In the genomic region with DNA sequence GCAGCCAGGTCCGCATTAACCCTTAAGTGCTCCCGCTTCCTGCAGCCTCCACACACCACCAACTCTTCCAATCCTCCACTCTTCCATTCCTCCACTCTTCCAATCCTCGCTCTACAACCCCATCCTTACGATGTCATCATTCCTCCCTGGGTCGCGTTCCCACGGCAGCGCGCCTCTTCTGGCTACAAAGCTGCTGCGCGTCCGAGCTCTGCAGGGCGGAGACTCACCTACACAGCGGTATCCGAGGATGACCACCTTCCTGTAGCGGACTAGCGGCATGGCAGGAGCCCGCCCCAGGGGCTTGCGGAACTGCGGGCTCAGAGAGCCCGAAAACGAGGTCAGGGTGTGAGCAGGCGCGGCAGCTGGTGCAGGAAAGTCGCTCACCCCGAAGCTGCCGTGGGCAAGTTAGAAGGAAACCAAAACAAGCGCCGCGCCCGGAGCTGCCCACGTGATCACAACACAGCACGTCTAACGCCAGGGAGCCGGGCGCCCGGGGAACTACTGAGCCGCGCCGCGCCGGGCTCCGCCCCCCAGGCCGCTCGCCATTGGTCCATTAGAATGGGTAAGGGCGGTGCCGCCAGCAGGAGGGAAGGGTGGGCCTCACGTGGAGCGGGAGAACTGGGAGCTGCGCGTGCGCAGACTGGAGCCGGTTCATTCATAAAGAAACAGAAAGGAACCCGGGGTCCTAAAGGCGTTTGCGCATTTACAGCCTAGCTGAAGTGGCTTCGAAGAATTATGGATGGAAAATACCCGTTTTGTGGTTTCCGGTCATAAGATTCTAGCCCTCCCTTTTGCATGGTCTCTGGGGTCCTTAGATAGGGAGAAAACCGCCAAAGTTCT, we compare ENCODE assay signal across 1 cellular context.
TF ChIP-seq lines count a peak whose summit lies in the region.

Gene RHEBL1 (minus strand): TSS at position 473 of the 840 bp plus-strand sequence. CDS start 194 bp downstream, at position 279.

TF ChIP-seq in GM12878, 131 proteins besides CTCF, POLR2A, EP300 and RAD21 (continued from another document and continues in another):
- no peak; the same call in 1 of the 2 replicates for TF ChIP-seq ZBTB40 (IDR thresholded peaks at IDR 0.05; ENCODE audit: borderline replicate concordance)
- TF ChIP-seq, protein P1, sequence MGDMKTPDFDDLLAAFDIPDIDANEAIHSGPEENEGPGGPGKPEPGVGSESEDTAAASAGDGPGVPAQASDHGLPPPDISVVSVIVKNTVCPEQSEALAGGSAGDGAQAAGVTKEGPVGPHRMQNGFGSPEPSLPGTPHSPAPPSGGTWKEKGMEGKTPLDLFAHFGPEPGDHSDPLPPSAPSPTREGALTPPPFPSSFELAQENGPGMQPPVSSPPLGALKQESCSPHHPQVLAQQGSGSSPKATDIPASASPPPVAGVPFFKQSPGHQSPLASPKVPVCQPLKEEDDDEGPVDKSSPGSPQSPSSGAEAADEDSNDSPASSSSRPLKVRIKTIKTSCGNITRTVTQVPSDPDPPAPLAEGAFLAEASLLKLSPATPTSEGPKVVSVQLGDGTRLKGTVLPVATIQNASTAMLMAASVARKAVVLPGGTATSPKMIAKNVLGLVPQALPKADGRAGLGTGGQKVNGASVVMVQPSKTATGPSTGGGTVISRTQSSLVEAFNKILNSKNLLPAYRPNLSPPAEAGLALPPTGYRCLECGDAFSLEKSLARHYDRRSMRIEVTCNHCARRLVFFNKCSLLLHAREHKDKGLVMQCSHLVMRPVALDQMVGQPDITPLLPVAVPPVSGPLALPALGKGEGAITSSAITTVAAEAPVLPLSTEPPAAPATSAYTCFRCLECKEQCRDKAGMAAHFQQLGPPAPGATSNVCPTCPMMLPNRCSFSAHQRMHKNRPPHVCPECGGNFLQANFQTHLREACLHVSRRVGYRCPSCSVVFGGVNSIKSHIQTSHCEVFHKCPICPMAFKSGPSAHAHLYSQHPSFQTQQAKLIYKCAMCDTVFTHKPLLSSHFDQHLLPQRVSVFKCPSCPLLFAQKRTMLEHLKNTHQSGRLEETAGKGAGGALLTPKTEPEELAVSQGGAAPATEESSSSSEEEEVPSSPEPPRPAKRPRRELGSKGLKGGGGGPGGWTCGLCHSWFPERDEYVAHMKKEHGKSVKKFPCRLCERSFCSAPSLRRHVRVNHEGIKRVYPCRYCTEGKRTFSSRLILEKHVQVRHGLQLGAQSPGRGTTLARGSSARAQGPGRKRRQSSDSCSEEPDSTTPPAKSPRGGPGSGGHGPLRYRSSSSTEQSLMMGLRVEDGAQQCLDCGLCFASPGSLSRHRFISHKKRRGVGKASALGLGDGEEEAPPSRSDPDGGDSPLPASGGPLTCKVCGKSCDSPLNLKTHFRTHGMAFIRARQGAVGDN (IDR thresholded peaks at IDR 0.05): no peak
- no peak for TF ChIP-seq PRDM15 (CRISPR knock-in tag; IDR thresholded peaks at IDR 0.05)
- TF ChIP-seq NFXL1 (IDR thresholded peaks at IDR 0.05; ENCODE audit: borderline replicate concordance): no peak
- TF ChIP-seq EGR1 (IDR thresholded peaks at IDR 0.05; ENCODE audit: borderline replicate concordance in 1 of 2, low read depth in 2 of 2, low read length in 2 of 2): no peak
- TF ChIP-seq, protein P2, sequence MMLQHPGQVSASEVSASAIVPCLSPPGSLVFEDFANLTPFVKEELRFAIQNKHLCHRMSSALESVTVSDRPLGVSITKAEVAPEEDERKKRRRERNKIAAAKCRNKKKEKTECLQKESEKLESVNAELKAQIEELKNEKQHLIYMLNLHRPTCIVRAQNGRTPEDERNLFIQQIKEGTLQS (IDR thresholded peaks at IDR 0.05; ENCODE audit: borderline replicate concordance, extremely low read depth, low read depth, low read length): peak; percentile 69; the same call in 1 of the 2 replicates
- TF ChIP-seq TCF7 (IDR thresholded peaks at IDR 0.05; ENCODE audit: borderline replicate concordance): no peak
- TF ChIP-seq CHD2 (IDR thresholded peaks at IDR 0.05; ENCODE audit: borderline replicate concordance, low read depth, low read length): no peak
- TF ChIP-seq RBBP5 (conservative IDR thresholded peaks at IDR 0.05): 0 out of 2 replicates have a peak, but pooled peaks have one; percentile 73
- TF ChIP-seq PAX8 (IDR thresholded peaks at IDR 0.05): no peak
- TF ChIP-seq NRF1 (conservative IDR thresholded peaks at IDR 0.05; ENCODE audit: low read depth, low read length): peak; percentile 79
- no peak for TF ChIP-seq ZNF592 (IDR thresholded peaks at IDR 0.05)
- TF ChIP-seq SREBF1 (IDR thresholded peaks at IDR 0.05; ENCODE audit: low read length): no peak
- TF ChIP-seq SUZ12 (IDR thresholded peaks at IDR 0.05; ENCODE audit: unreplicated experiment): no peak
- TF ChIP-seq RCOR1 (conservative IDR thresholded peaks at IDR 0.05; ENCODE audit: low read depth, low read length): no peak
- peak; percentile 95 for TF ChIP-seq MXI1 (IDR thresholded peaks at IDR 0.05; ENCODE audit: low read depth, low read length)
- peak; percentile 53; the same call in 1 of the 2 replicates for TF ChIP-seq CREB1 (IDR thresholded peaks at IDR 0.05; ENCODE audit: low read depth)
- TF ChIP-seq SMAD5 (IDR thresholded peaks at IDR 0.05; ENCODE audit: low read depth): no peak
- no peak for TF ChIP-seq BCLAF1 (IDR thresholded peaks at IDR 0.05)
- TF ChIP-seq GATAD2B (conservative IDR thresholded peaks at IDR 0.05; ENCODE audit: low read depth): peak; percentile 40; the same call in 1 of the 2 replicates
- no peak for TF ChIP-seq CEBPB (IDR thresholded peaks at IDR 0.05; ENCODE audit: borderline replicate concordance in 1 of 2, low read depth in 2 of 2, low read length in 2 of 2)
- TF ChIP-seq MYB (IDR thresholded peaks at IDR 0.05; ENCODE audit: borderline replicate concordance, low read depth, low read length): no peak
- TF ChIP-seq IKZF1 (conservative IDR thresholded peaks at IDR 0.05): peak; percentile 74
- TF ChIP-seq GABPA (IDR thresholded peaks at IDR 0.05; ENCODE audit: low read depth): no peak
- 0 out of 2 replicates have a peak, but pooled peaks have one; percentile 11 for TF ChIP-seq BCL11A (IDR thresholded peaks at IDR 0.05; ENCODE audit: low read depth, low read length)
- TF ChIP-seq RFX5 (IDR thresholded peaks at IDR 0.05; ENCODE audit: low read depth, low read length): no peak; the same call in 1 of the 2 replicates
- TF ChIP-seq, protein P3, sequence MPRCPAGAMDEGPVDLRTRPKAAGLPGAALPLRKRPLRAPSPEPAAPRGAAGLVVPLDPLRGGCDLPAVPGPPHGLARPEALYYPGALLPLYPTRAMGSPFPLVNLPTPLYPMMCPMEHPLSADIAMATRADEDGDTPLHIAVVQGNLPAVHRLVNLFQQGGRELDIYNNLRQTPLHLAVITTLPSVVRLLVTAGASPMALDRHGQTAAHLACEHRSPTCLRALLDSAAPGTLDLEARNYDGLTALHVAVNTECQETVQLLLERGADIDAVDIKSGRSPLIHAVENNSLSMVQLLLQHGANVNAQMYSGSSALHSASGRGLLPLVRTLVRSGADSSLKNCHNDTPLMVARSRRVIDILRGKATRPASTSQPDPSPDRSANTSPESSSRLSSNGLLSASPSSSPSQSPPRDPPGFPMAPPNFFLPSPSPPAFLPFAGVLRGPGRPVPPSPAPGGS (IDR thresholded peaks at IDR 0.05; ENCODE audit: borderline replicate concordance, insufficient read depth, low read depth, low read length, poor library complexity, severe bottlenecking): no peak
- TF ChIP-seq ZBED1 (IDR thresholded peaks at IDR 0.05; ENCODE audit: borderline replicate concordance): no peak
